In the genomic region with DNA sequence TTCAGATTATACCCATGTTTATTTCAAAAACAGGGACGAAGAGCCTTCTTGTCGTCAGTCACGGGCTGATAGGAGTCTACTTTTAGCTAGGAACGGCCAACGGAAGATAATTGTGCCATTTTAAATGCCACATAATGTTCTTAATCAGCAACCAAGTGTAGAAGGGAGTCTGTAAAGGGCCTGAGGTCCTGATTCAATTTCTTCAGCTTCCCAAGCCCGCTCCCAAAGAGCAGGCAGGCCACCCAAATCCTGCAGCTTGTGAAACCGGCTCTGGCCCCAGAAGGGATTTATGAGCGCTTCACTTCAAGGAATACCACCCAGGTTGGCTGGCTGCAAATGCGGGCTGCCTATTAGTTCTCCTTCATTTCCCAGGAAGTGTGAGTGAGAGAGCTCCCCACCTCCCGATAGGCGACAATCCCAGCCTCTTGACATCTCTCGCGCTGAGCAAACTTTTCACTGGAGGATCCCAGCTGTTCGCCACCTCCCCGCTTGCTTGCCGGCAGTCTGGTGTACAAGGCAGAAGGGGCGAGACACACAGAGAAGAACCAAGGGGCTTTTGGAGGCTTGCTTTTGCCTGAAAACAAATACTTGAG, we compare ENCODE assay signal across 10 cellular contexts.
A peak's percentile ranks its signal among the peaks of the same experiment; 100 is the strongest.
DNase-seq lines count a peak whose midpoint lies in the region; ATAC-seq and TF ChIP-seq lines count a peak whose summit lies in the region.
"Had no signal": no experiment of that assay in that cellular context is flagged by ENCODE, and none has a peak within 500 bp of the region (broad histone marks: within the 10 kb centered on the region; RNA-seq: fewer than 3 reads in every experiment).

No MANE protein-coding gene starts in this region.

- CTCF ChIA-PET in T-cell (lab: Charles Lee): no interaction called here

- no peak overlapping the region for H3K4me3 Mint-ChIP-seq in T-cell

- in situ Hi-C loops in G401 (cut with HindIII; ENCODE audit: low sequenced_read_pairs): no loop called here

- TF ChIP-seq CTCF in ascending aorta (IDR thresholded peaks at IDR 0.05) (no peak), left ventricle myocardium inferior (IDR thresholded peaks at IDR 0.05; ENCODE audit: borderline replicate concordance) (no peak)

- peaks cover 29 to 42% of the 10 kb centered on the region in 2 donors for H3K27me3 Mint-ChIP-seq in T-cell

- no peaks in the 10 kb centered on the region for H3K9me3 ChIP-seq in ascending aorta
- H3K9me3 ChIP-seq in left ventricle myocardium inferior (replicated peaks): peaks cover 11% of the 10 kb centered on the region

- H3K27ac ChIP-seq in ascending aorta (peak overlapping the region; percentile 45 to 75), left ventricle myocardium inferior (replicated peaks) (peak overlapping the region; percentile 85)

- H3K27me3 ChIP-seq in ascending aorta (no peaks in the 10 kb centered on the region), left ventricle myocardium inferior (ENCODE audit: low read depth) (no peaks in the 10 kb centered on the region)

- DNase-seq in G401 (ENCODE audit: low spot score): peak; percentile 60
- DNase-seq in ascending aorta (ENCODE audit: low spot score in 2 of 2): peak in 1 of 2 donors; percentile 71
- DNase-seq in left ventricle myocardium inferior: peak; percentile 33
- DNase-seq in renal cortical epithelial cell (ENCODE audit: low read depth): peak; percentile 26
- DNase-seq in COLO668 (lab: John Stamatoyannopoulos, UW; ENCODE audit: unreplicated experiment): no peak
- DNase-seq in T-cell: no peak
- DNase-seq: RPMI8226; stimulated activated CD4-positive, alpha-beta T cell treated with anti-CD3 and anti-CD28 coated beads, Interleukin-12 subunit alpha, Interleukin-12 subunit beta, amount 100 ng/mL, for 4 hours had no signal

- H3K4me1 Mint-ChIP-seq in T-cell: no peaks in the 10 kb centered on the region

- no peaks in the 10 kb centered on the region for H3K36me3 Mint-ChIP-seq in T-cell

- ATAC-seq in HG03139 (IDR thresholded peaks at IDR 0.05; ENCODE audit: unreplicated experiment): no peak
- no peak for ATAC-seq in T-cell (replicated peaks in 1 of 4)
- no peak for ATAC-seq in GM21423 (IDR thresholded peaks at IDR 0.05; ENCODE audit: unreplicated experiment)

- H3K4me1 ChIP-seq in ascending aorta (peaks cover 0 to 6% of the 10 kb centered on the region in 2 donors), left ventricle myocardium inferior (peaks cover 40% of the 10 kb centered on the region)

- intact Hi-C loops in ascending aorta (cut with DNase I) (loop anchor here (5.0 kb wide), 1 partner anchor 131 kb away; no protein-coding TSS in a partner anchor), left ventricle myocardium inferior (cut with micrococcal nuclease) (no loop called here)

- H3K4me3 ChIP-seq in ascending aorta (peak overlapping the region; percentile 23 to 55), left ventricle myocardium inferior (peak overlapping the region; percentile 60)

- H3K27ac Mint-ChIP-seq in T-cell: no peak overlapping the region

- POLR2A ChIA-PET in T-cell (lab: Charles Lee): no interaction called here

- no peaks in the 10 kb centered on the region for H3K9me3 Mint-ChIP-seq in T-cell

- H3K36me3 ChIP-seq in ascending aorta (no peaks in the 10 kb centered on the region), left ventricle myocardium inferior (no peaks in the 10 kb centered on the region)

Comparison
In these comparisons a context has a peak if more than half of its experiments do, and no peak if none do; other contexts are left out.
1. DNase-seq: peak in G401 (single experiment), left ventricle myocardium inferior (single experiment) and renal cortical epithelial cell (single experiment); none in COLO668 (single experiment) and T-cell (0 of 34).